Comparison of ENCODE assay signal across 9 cellular contexts in the genomic region with DNA sequence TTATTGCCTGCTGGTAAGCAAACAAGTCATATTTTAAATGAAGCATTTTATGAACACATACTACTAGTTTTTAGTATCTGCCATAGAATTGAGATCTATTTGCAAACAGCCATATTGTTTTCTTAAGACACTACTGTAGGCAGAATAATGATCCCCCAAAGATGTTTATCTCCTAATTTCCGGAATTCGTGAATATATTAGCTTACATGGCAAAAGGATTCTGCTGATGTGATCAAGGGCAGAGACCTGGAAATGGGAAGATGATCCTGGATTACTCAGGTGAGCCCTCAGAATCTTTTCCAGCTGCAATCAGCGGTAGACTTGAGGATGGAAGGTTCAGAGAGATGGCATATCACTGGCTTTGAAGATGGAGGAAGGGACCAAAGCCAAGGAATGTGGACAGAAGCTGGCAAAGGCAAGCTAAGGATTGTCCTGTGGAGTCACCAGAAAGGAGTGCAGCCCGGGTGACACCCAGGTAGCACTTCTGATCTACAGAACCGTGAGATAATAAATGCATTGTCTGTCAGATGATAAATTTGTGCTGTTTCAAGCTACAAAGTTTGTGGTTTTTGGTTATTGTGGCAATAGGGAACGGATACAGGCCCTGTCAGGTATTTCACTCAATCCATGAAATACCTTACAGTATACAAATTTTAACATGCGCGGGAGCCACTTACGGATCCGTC. TPM values are rescaled to one million over a fixed set of nuclear protein-coding genes. Genes with fewer than 3 reads are reported as not detected.
DNase-seq lines count a peak whose midpoint lies in the region; ATAC-seq and TF ChIP-seq lines count a peak whose summit lies in the region.
"Had no signal": no experiment of that assay in that cellular context is flagged by ENCODE, and none has a peak within 500 bp of the region (broad histone marks: within the 10 kb centered on the region; RNA-seq: fewer than 3 reads in every experiment).

No MANE protein-coding gene starts in this region.

- TF ChIP-seq EP300 in ovary (IDR thresholded peaks at IDR 0.05) = no peak

- TF ChIP-seq CTCF in ovary (IDR thresholded peaks at IDR 0.05) = no peak

- H3K27ac ChIP-seq in substantia nigra (ENCODE audit: low read depth, low read length, poor library complexity, severe bottlenecking) = peak overlapping the region; percentile 97
- peak overlapping the region in 1 of 2 donors; percentile 96 for H3K27ac ChIP-seq in ovary
- H3K27ac ChIP-seq: lower lobe of right lung had no signal

- DNase-seq in NCI-H82 (lab: John Stamatoyannopoulos, UW) = peak; percentile 5
- DNase-seq in NCI-H82 treated with DMSO at 0.1 percent for 48 hours (lab: John Stamatoyannopoulos, UW; ENCODE audit: unreplicated experiment) = no peak
- peak; percentile 26 for DNase-seq in RPMI7951 (ENCODE audit: low read depth)
- DNase-seq in globus pallidus (ENCODE audit: low spot score) = peak; percentile 5
- no peak for DNase-seq in substantia nigra (lab: John Stamatoyannopoulos, UW)
- no peak for DNase-seq in SKM-1 treated with dmso at 0.1 percent for 144 hours (lab: John Stamatoyannopoulos, UW; ENCODE audit: unreplicated experiment)
- DNase-seq in ovary = no peak

- no peak for TF ChIP-seq POLR2A in ovary (IDR thresholded peaks at IDR 0.05)

- no peaks in the 10 kb centered on the region for H3K9me3 ChIP-seq in ovary
- H3K9me3 ChIP-seq: lower lobe of right lung had no signal

- H3K36me3 ChIP-seq in ovary = no peaks in the 10 kb centered on the region

- WGBS in ovary, 3 donors = 15 to 23% (median 19%) methylated on average over 10 of the region's 10 CpGs

- ATAC-seq in GM21717 (IDR thresholded peaks at IDR 0.05; ENCODE audit: unreplicated experiment) = no peak

- intact Hi-C loops in ovary (cut with DNase I) = loop anchor here in 2 of 4 donors (10.0 kb wide), 3 partner anchors 100 to 370 kb away; no protein-coding TSS in a partner anchor

- H3K4me1 ChIP-seq in ovary (ENCODE audit: insufficient read depth) = peaks cover 9% of the 10 kb centered on the region

- no peak overlapping the region for H3K4me3 ChIP-seq in ovary
- H3K4me3 ChIP-seq: lower lobe of right lung had no signal

- H3K27me3 ChIP-seq in ovary = no peaks in the 10 kb centered on the region

RNA-seq across cellular contexts. Expression of gene ERCC6L2, which starts 1.0 kb away (rescaled TPM):
- total RNA-seq in RPMI7951 (2014; rRNA removed; shearing (Covaris generic)) = 32.6 and 34.0 TPM in 2 replicates
- total RNA-seq in ovary = 10 to 100 TPM; 55.5 to 78.3 (median 60.5) TPM
- polyA plus RNA-seq in ovary = 10 to 100 TPM; 16.7 to 16.9 TPM

Comparison
In these comparisons a context has a peak if more than half of its experiments do, and no peak if none do; other contexts are left out.
1. DNase-seq: peak in NCI-H82 (single experiment), RPMI7951 (single experiment) and globus pallidus (single experiment); none in NCI-H82 treated with DMSO at 0.1 percent for 48 hours (single experiment), substantia nigra (0 of 49), SKM-1 treated with dmso at 0.1 percent for 144 hours (single experiment) and ovary (0 of 5).